ENCODE assay signal across 1 cellular context in the genomic region with DNA sequence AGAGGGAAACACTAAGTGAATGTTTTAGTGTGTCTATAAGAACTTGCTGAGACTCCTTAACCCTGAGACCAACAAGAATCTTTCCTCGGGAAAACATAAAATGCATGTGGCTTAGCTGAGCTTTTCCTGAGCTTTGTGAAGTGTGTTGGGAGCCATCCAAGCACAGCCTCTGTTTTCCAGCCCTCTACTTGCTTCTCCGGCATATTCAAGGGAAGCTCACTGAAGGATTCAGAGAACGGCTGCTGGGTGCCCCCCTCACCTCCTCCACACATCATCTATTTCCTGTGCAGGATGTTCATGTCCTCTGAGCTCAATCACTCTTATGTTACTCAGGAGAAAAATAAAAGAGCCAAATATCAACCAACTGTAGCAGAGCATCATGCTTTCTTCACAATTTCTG.
TF ChIP-seq lines count a peak whose summit lies in the region.

No MANE protein-coding gene starts in this region.

TF ChIP-seq in IMR-90, 13 proteins besides CTCF, POLR2A, EP300 and RAD21:
- no peak for TF ChIP-seq RFX5 (IDR thresholded peaks at IDR 0.05; ENCODE audit: low read depth, low read length)
- TF ChIP-seq CHD1 (IDR thresholded peaks at IDR 0.05; ENCODE audit: low read depth, low read length): no peak
